In genomic region chr14:67940894-67941455, GRCh38 we compare ENCODE assay signal across 9 cellular contexts.
DNase-seq lines count a peak whose midpoint lies in the region; ATAC-seq and TF ChIP-seq lines count a peak whose summit lies in the region.
"Had no signal": no experiment of that assay in that cellular context is flagged by ENCODE, and none has a peak within 500 bp of the region (broad histone marks: within the 10 kb centered on the region; RNA-seq: fewer than 3 reads in every experiment).

No MANE protein-coding gene starts in this region.

- H3K4me1 ChIP-seq in heart right ventricle: peaks cover 0 to 62% (median 19%) of the 10 kb centered on the region in 9 donors
- H3K4me1 ChIP-seq in sigmoid colon: peaks cover 0 to 68% (median 57%) of the 10 kb centered on the region in 4 donors

- H3K27me3 ChIP-seq in heart right ventricle: no peaks in the 10 kb centered on the region
- no peaks in the 10 kb centered on the region for H3K27me3 ChIP-seq in sigmoid colon

- peak overlapping the region; percentile 2 for H3K27ac ChIP-seq in adipose tissue (ENCODE audit: low read depth, low read length)
- H3K27ac ChIP-seq in heart right ventricle: peak overlapping the region; percentile 43 to 80 (median 70)
- H3K27ac ChIP-seq in sigmoid colon: peak overlapping the region; percentile 80 to 86 (median 84)

- H3K9me3 ChIP-seq in heart right ventricle (no peaks in the 10 kb centered on the region), sigmoid colon (no peaks in the 10 kb centered on the region)

- WGBS in adipose tissue, 3 donors: 14 to 34% (median 26%) methylated on average over 3 of the region's 3 CpGs
- WGBS in heart right ventricle, 2 donors: 38 to 40% methylated on average over 3 of the region's 3 CpGs
- WGBS in sigmoid colon, 2 donors: 9 to 42% methylated on average over 3 of the region's 3 CpGs

- ATAC-seq in heart right ventricle (peak; percentile 41 to 83 (median 72)), HG03457 (IDR thresholded peaks at IDR 0.05; ENCODE audit: unreplicated experiment) (no peak)

- peak in 1 of 4 donors; percentile 47 for TF ChIP-seq EP300 in sigmoid colon (IDR thresholded peaks at IDR 0.05)

- intact Hi-C loops in heart right ventricle (cut with DNase I): loop anchor here in 9 of 10 donors (2.0 to 10.0 kb wide), 11 partner anchors 201 to 901 kb away; no protein-coding TSS in a partner anchor
- intact Hi-C loops in sigmoid colon (cut with DNase I): loop anchor here (2.0 to 10.0 kb wide), 6 partner anchors 96 to 724 kb away; no protein-coding TSS in a partner anchor

- TF ChIP-seq CTCF in heart right ventricle (IDR thresholded peaks at IDR 0.05) (no peak), sigmoid colon (IDR thresholded peaks at IDR 0.05) (no peak), GM13976 (IDR thresholded peaks at IDR 0.05; ENCODE audit: borderline replicate concordance, control extremely low read depth, extremely low read depth, insufficient read depth, missing control alignments) (no peak)

- in situ Hi-C loops in GM13976 (cut with MboI; ENCODE audit: low sequenced_read_pairs, unreplicated experiment): loop anchor here (10.0 kb wide), 1 partner anchor 884 kb away; no protein-coding TSS in a partner anchor

- no peak for TF ChIP-seq POLR2A in sigmoid colon (IDR thresholded peaks at IDR 0.05)

- H3K4me3 ChIP-seq in heart right ventricle: no peak overlapping the region
- H3K4me3 ChIP-seq in sigmoid colon: no peak overlapping the region

- H3K36me3 ChIP-seq in heart right ventricle (no peaks in the 10 kb centered on the region), sigmoid colon (no peaks in the 10 kb centered on the region)

- peak; percentile 49 for DNase-seq in GM03348 (ENCODE audit: low spot score)
- DNase-seq in heart right ventricle: peak in 1 of 2 donors; percentile 13
- no peak for DNase-seq in sigmoid colon
- DNase-seq in D341Med (ENCODE audit: low spot score): no peak
- no peak for DNase-seq in activated CD4-positive, alpha-beta T cell treated with anti-CD3 and anti-CD28 coated beads for 48 hours
- DNase-seq in GM13976 (ENCODE audit: low spot score): no peak
- DNase-seq: stimulated activated CD4-positive, alpha-beta T cell treated with anti-CD3 and anti-CD28 coated beads, Interleukin-15, amount 100 ng/mL, for 24 hours had no signal

Comparison
In these comparisons a context has a peak if more than half of its experiments do, and no peak if none do; other contexts are left out.
1. H3K27ac ChIP-seq: peak in every context shown above with its lines; median percentile 84 in sigmoid colon; 70 in heart right ventricle; 2 in adipose tissue.